20 cellular contexts compared by ENCODE assay signal in the genomic region with DNA sequence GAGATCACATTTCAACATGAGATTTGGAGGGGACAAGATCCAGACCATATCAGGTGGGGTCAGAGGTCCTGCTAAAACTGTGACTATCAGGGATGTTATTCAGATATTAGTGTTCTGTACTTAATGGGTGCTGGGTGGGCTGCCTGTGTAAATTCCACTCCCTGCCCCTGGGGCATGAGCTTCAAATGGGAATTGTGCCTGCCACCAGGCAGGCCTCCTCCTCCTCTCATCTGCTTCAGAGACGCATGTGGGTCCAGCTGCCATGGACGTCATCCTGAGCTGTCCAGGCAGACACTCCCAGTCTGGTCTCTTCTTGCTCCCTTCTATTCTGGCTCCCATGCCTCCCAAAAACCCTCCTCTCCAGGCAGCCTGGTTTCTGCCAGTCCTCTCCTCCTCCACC. TPM values are rescaled to one million over a fixed set of nuclear protein-coding genes. Genes with fewer than 3 reads are reported as not detected.
A peak's percentile ranks its signal among the peaks of the same experiment; 100 is the strongest.
DNase-seq lines count a peak whose midpoint lies in the region; ATAC-seq and TF ChIP-seq lines count a peak whose summit lies in the region.
"Had no signal": no experiment of that assay in that cellular context is flagged by ENCODE, and none has a peak within 500 bp of the region (broad histone marks: within the 10 kb centered on the region; RNA-seq: fewer than 3 reads in every experiment).

No MANE protein-coding gene starts in this region.

- no peak for TF ChIP-seq POLR2A in gastrocnemius medialis (IDR thresholded peaks at IDR 0.05)
- no peak for TF ChIP-seq POLR2A in testis (IDR thresholded peaks at IDR 0.05)

- in situ Hi-C loops in mammary epithelial cell (cut with MboI; ENCODE audit: low sequenced_read_pairs in 2 of 2): loop anchor here in 1 of 2 donors (25.0 kb wide), 1 partner anchor 453 kb away; no protein-coding TSS in a partner anchor
- in situ Hi-C loops in gastrocnemius medialis (cut with MboI; ENCODE audit: low sequenced_read_pairs in 4 of 4): loop anchor here in 2 of 4 donors (10.0 to 25.0 kb wide), 2 partner anchors 278 to 290 kb away; a partner anchor contains a TSS

- H3K27ac ChIP-seq in mammary epithelial cell (ENCODE audit: insufficient read depth, low read depth, low read length) (no peak overlapping the region), lower lobe of right lung (peak overlapping the region; percentile 10), gastrocnemius medialis (peak overlapping the region; percentile 89 to 97 (median 96)), testis (no peak overlapping the region)
- H3K27ac ChIP-seq in CD4-positive, alpha-beta memory T cell (ENCODE audit: low read depth, low read length): no peak overlapping the region
- H3K27ac ChIP-seq: Peyer's patch had no signal

- peaks cover 6% of the 10 kb centered on the region for H3K36me3 Mint-ChIP-seq in MCF 10A (ENCODE audit: insufficient read depth, unreplicated experiment)
- no peaks in the 10 kb centered on the region for H3K36me3 Mint-ChIP-seq in activated T-helper 17 cell treated with anti-CD3 and anti-CD28 coated beads, Interleukin-2, amount 50 U/mL, for 72 hours (ENCODE audit: low read depth)
- peaks cover 0 to 8% of the 10 kb centered on the region in 2 donors for H3K36me3 Mint-ChIP-seq in CD4-positive, alpha-beta memory T cell

- dilution Hi-C loops in mammary epithelial cell (cut with HindIII; ENCODE audit: low sequenced_read_pairs): no loop called here

- H3K9me3 Mint-ChIP-seq in MCF 10A (ENCODE audit: unreplicated experiment): no peaks in the 10 kb centered on the region
- no peaks in the 10 kb centered on the region for H3K9me3 Mint-ChIP-seq in activated T-helper 17 cell treated with anti-CD3 and anti-CD28 coated beads, Interleukin-2, amount 50 U/mL, for 72 hours
- H3K9me3 Mint-ChIP-seq in CD4-positive, alpha-beta memory T cell: no peaks in the 10 kb centered on the region
- H3K9me3 Mint-ChIP-seq: CD4-positive, alpha-beta T cell; H9 had no signal

- ATAC-seq in activated T-helper 17 cell treated with anti-CD3 and anti-CD28 coated beads, Interleukin-2, amount 50 U/mL, for 72 hours (replicated peaks): no peak
- ATAC-seq in lower lobe of right lung (no peak), gastrocnemius medialis (no peak)
- ATAC-seq: Right ventricle myocardium inferior had no signal

- peaks cover 29% of the 10 kb centered on the region for H3K4me1 Mint-ChIP-seq in MCF 10A (ENCODE audit: insufficient read depth, unreplicated experiment)
- H3K4me1 Mint-ChIP-seq in activated T-helper 17 cell treated with anti-CD3 and anti-CD28 coated beads, Interleukin-2, amount 50 U/mL, for 72 hours: peaks cover 16% of the 10 kb centered on the region
- peaks cover 0 to 5% (median 2%) of the 10 kb centered on the region in 4 donors for H3K4me1 Mint-ChIP-seq in CD4-positive, alpha-beta memory T cell

- BruUV-seq in MCF 10A (replicated peaks; lab: Mats Ljungman, UMichigan) (no TSS peak), mammary epithelial cell (replicated peaks; lab: Mats Ljungman, UMichigan) (no TSS peak)

- H3K27me3 ChIP-seq in mammary epithelial cell (ENCODE audit: insufficient read depth, low read length): no peaks in the 10 kb centered on the region
- H3K27me3 ChIP-seq in lower lobe of right lung (ENCODE audit: low read depth): no peaks in the 10 kb centered on the region
- H3K27me3 ChIP-seq in gastrocnemius medialis: no peaks in the 10 kb centered on the region
- H3K27me3 ChIP-seq in CD4-positive, alpha-beta memory T cell (ENCODE audit: insufficient read depth, low read length): no peaks in the 10 kb centered on the region
- H3K27me3 ChIP-seq in testis: no peaks in the 10 kb centered on the region
- H3K27me3 ChIP-seq: BE2C, MG63, Peyer's patch had no signal

- H3K4me3 ChIP-seq in mammary epithelial cell (replicated peaks in 1 of 3; ENCODE audit: insufficient read depth in 1 of 3, low read depth in 2 of 3, low read length in 3 of 3): no peak overlapping the region
- H3K4me3 ChIP-seq in lower lobe of right lung: no peak overlapping the region
- no peak overlapping the region for H3K4me3 ChIP-seq in gastrocnemius medialis
- H3K4me3 ChIP-seq in CD4-positive, alpha-beta memory T cell (ENCODE audit: low read length in 2 of 2): no peak overlapping the region
- H3K4me3 ChIP-seq in testis: no peak overlapping the region
- H3K4me3 ChIP-seq: MG63, Peyer's patch had no signal

- H3K4me3 Mint-ChIP-seq in MCF 10A (ENCODE audit: unreplicated experiment): no peak overlapping the region
- H3K4me3 Mint-ChIP-seq in activated T-helper 17 cell treated with anti-CD3 and anti-CD28 coated beads, Interleukin-2, amount 50 U/mL, for 72 hours: no peak overlapping the region
- H3K4me3 Mint-ChIP-seq in CD4-positive, alpha-beta memory T cell: no peak overlapping the region
- H3K4me3 Mint-ChIP-seq: CD4-positive, alpha-beta T cell; H9 had no signal

- H3K36me3 ChIP-seq in mammary epithelial cell (ENCODE audit: insufficient read depth, low read length) (no peaks in the 10 kb centered on the region), lower lobe of right lung (peaks cover 28% of the 10 kb centered on the region), gastrocnemius medialis (no peaks in the 10 kb centered on the region), testis (ENCODE audit: low read depth, missing control alignments) (no peaks in the 10 kb centered on the region)
- H3K36me3 ChIP-seq in CD4-positive, alpha-beta memory T cell (ENCODE audit: insufficient read depth, low read length): no peaks in the 10 kb centered on the region
- H3K36me3 ChIP-seq: BE2C, Peyer's patch had no signal

- H3K79me2 ChIP-seq in mammary epithelial cell (ENCODE audit: insufficient read depth, low read length): peaks cover 27% of the 10 kb centered on the region

- DNase-seq in MCF 10A (ENCODE audit: unreplicated experiment) (no peak), mammary epithelial cell (no peak), lower lobe of right lung (no peak), gastrocnemius medialis (peak in 1 of 2 donors; percentile 30), testis (no peak), SHP77 (lab: John Stamatoyannopoulos, UW) (no peak)
- DNase-seq in CD4-positive, alpha-beta memory T cell: no peak
- DNase-seq: CD4-positive, alpha-beta T cell; GF-D8; H9; Karpas-422; MG63; NCI-H1092; NCI-H146; NCI-H2029 treated with DMSO at 0.1 percent for 48 hours; NCI-H446 treated with DMSO at 0.1 percent for 48 hours had no signal

- H3K9me3 ChIP-seq in mammary epithelial cell (replicated peaks; ENCODE audit: insufficient read depth, low read length): no peaks in the 10 kb centered on the region
- no peaks in the 10 kb centered on the region for H3K9me3 ChIP-seq in lower lobe of right lung
- H3K9me3 ChIP-seq in gastrocnemius medialis: no peaks in the 10 kb centered on the region
- H3K9me3 ChIP-seq in CD4-positive, alpha-beta memory T cell (ENCODE audit: control insufficient read depth in 1 of 2, low read length in 2 of 2): no peaks in the 10 kb centered on the region
- H3K9me3 ChIP-seq in testis: no peaks in the 10 kb centered on the region
- H3K9me3 ChIP-seq: BE2C, MG63, Peyer's patch had no signal

- no peaks in the 10 kb centered on the region for H3K27me3 Mint-ChIP-seq in MCF 10A (ENCODE audit: insufficient read depth, unreplicated experiment)
- no peaks in the 10 kb centered on the region for H3K27me3 Mint-ChIP-seq in activated T-helper 17 cell treated with anti-CD3 and anti-CD28 coated beads, Interleukin-2, amount 50 U/mL, for 72 hours
- H3K27me3 Mint-ChIP-seq in CD4-positive, alpha-beta memory T cell: no peaks in the 10 kb centered on the region
- H3K27me3 Mint-ChIP-seq: CD4-positive, alpha-beta T cell had no signal

- no peak for TF ChIP-seq CTCF in MCF 10A (IDR thresholded peaks at IDR 0.05; ENCODE audit: unreplicated experiment)
- no peak for TF ChIP-seq CTCF in mammary epithelial cell (conservative IDR thresholded peaks at IDR 0.05 in 1 of 2, IDR thresholded peaks at IDR 0.05 in 1 of 2; ENCODE audit: extremely low read depth in 1 of 2, insufficient read depth in 1 of 2, low read depth in 1 of 2, low read length in 2 of 2)
- no peak for TF ChIP-seq CTCF in lower lobe of right lung (IDR thresholded peaks at IDR 0.05)
- no peak for TF ChIP-seq CTCF in gastrocnemius medialis (IDR thresholded peaks at IDR 0.05 in 4 of 5, conservative IDR thresholded peaks at IDR 0.05 in 1 of 5)
- TF ChIP-seq CTCF in testis (IDR thresholded peaks at IDR 0.05): no peak

- POLR2A ChIA-PET in MCF 10A (lab: Yijun Ruan, JAX): interaction anchor here (6.9 kb wide), 1 partner anchor 9 kb away, joined by 106 read pairs; a partner anchor contains a TSS
- POLR2A ChIA-PET in CD4-positive, alpha-beta memory T cell (lab: Charles Lee; ENCODE audit: partially characterized antibody): no interaction called here

- WGBS in mammary epithelial cell (ENCODE audit: low coverage, missing lambda C conversion rate): 100% methylated on average over 2 of the region's 2 CpGs
- 75 to 79% methylated on average over 2 of the region's 2 CpGs for WGBS in testis, 2 donors

- peaks cover 24% of the 10 kb centered on the region for H3K4me1 ChIP-seq in mammary epithelial cell (ENCODE audit: insufficient read depth, low read length)
- H3K4me1 ChIP-seq in lower lobe of right lung: peaks cover 87% of the 10 kb centered on the region
- H3K4me1 ChIP-seq in gastrocnemius medialis: peaks cover 48 to 51% of the 10 kb centered on the region in 2 donors
- H3K4me1 ChIP-seq in CD4-positive, alpha-beta memory T cell (ENCODE audit: insufficient read depth, low read length): no peaks in the 10 kb centered on the region
- H3K4me1 ChIP-seq in testis: peaks cover 36% of the 10 kb centered on the region

- intact Hi-C loops in MCF 10A (cut with micrococcal nuclease): loop anchor here (5.0 kb wide), 2 partner anchors 138 to 208 kb away; no protein-coding TSS in a partner anchor
- intact Hi-C loops in mammary epithelial cell (cut with micrococcal nuclease): loop anchor here (5.0 kb wide), 3 partner anchors 48 to 348 kb away; no protein-coding TSS in a partner anchor
- intact Hi-C loops in lower lobe of right lung (cut with DNase I): no loop called here
- intact Hi-C loops in gastrocnemius medialis (cut with DNase I; ENCODE audit: low total_unique reads): loop anchor here (5.0 kb wide), 2 partner anchors 208 to 1628 kb away; no protein-coding TSS in a partner anchor
- intact Hi-C loops in CD4-positive, alpha-beta memory T cell (cut with micrococcal nuclease): no loop called here
- intact Hi-C loops in testis (cut with DNase I; ENCODE audit: low total_unique reads): no loop called here

- CTCF ChIA-PET in MCF 10A (lab: Yijun Ruan, JAX) (interaction anchor here (0.6 to 11.0 kb wide), 7 partner anchors 9 to 671 kb away, joined by 3 to 174 read pairs (median 3); a partner anchor contains a TSS), mammary epithelial cell (lab: Charles Lee; ENCODE audit: low non-redundant PET) (interaction anchor here (0.7 kb wide), 1 partner anchor 21 kb away, joined by 3 read pairs; no protein-coding TSS in a partner anchor)
- CTCF ChIA-PET in CD4-positive, alpha-beta memory T cell (lab: Charles Lee; ENCODE audit: partially characterized antibody): interaction anchor here (1.3 to 2.3 kb wide), 4 partner anchors 9 to 350 kb away, joined by 3 to 10 read pairs (median 4); no protein-coding TSS in a partner anchor

- H3K4me2 ChIP-seq in mammary epithelial cell (ENCODE audit: insufficient read depth, low read depth, low read length): no peak overlapping the region

- H2AFZ ChIP-seq in mammary epithelial cell (ENCODE audit: low read depth, low read length): no peak overlapping the region

- no peak overlapping the region for H3K9ac ChIP-seq in mammary epithelial cell (ENCODE audit: insufficient read depth, low read length)

- H3K27ac Mint-ChIP-seq in MCF 10A (ENCODE audit: low read depth, unreplicated experiment): peak overlapping the region; percentile 58
- H3K27ac Mint-ChIP-seq in activated T-helper 17 cell treated with anti-CD3 and anti-CD28 coated beads, Interleukin-2, amount 50 U/mL, for 72 hours: peak overlapping the region; percentile 59
- no peak overlapping the region for H3K27ac Mint-ChIP-seq in CD4-positive, alpha-beta memory T cell
- H3K27ac Mint-ChIP-seq: CD4-positive, alpha-beta T cell had no signal

- H4K20me1 ChIP-seq in mammary epithelial cell (ENCODE audit: insufficient read depth, low read length): no peaks in the 10 kb centered on the region

RNA-seq across cellular contexts. Expression of a gene that starts 10.4 kb away (rescaled TPM):
- total RNA-seq in MCF 10A (2022) (309 and 464 TPM in 2 replicates), mammary epithelial cell (100 to 1,000 TPM in 1 of 2 donors, 10 to 100 TPM in 1; 92.4 to 120 TPM), lower lobe of right lung (241 TPM), gastrocnemius medialis (100 to 1,000 TPM in 2 of 4 donors, 10 to 100 TPM in 2; 65.9 to 124 (median 93.7) TPM), testis (100 to 1,000 TPM; 566 to 691 TPM)
- polyA plus RNA-seq in mammary epithelial cell (60.4 TPM), testis (ENCODE audit: insufficient read depth, low read depth, low replicate concordance) (285 TPM)
- 61.8 TPM for polyA minus RNA-seq in mammary epithelial cell
- 10 to 100 TPM; 41.6 to 46.8 TPM for total RNA-seq in activated T-helper 17 cell treated with anti-CD3 and anti-CD28 coated beads, Interleukin-2, amount 50 U/mL, for 72 hours
- total RNA-seq in CD4-positive, alpha-beta memory T cell: 10 to 100 TPM; 19.1 to 25.1 TPM
- 10 to 100 TPM; 10.7 to 16.3 TPM for polyA plus RNA-seq in CD4-positive, alpha-beta memory T cell

Comparison
In these comparisons a context has a peak if more than half of its experiments do, and no peak if none do; other contexts are left out.
1. H3K27ac Mint-ChIP-seq: peak in MCF 10A (single experiment) and activated T-helper 17 cell treated with anti-CD3 and anti-CD28 coated beads, Interleukin-2, amount 50 U/mL, for 72 hours (single experiment); none in CD4-positive, alpha-beta memory T cell (0 of 7).
2. H3K27ac ChIP-seq: peak in lower lobe of right lung (single experiment) and gastrocnemius medialis (4 of 4); none in mammary epithelial cell (single experiment), CD4-positive, alpha-beta memory T cell (single experiment) and testis (0 of 2).
3. intact Hi-C loops: an anchor here in MCF 10A (5.0 kb wide), mammary epithelial cell (5.0 kb wide) and gastrocnemius medialis (5.0 kb wide); none called in lower lobe of right lung, CD4-positive, alpha-beta memory T cell and testis.